14 cellular contexts compared by ENCODE assay signal in genomic region chr2:151032741-151033152, GRCh38.
DNase-seq lines count a peak whose midpoint lies in the region; ATAC-seq and TF ChIP-seq lines count a peak whose summit lies in the region.
"Had no signal": no experiment of that assay in that cellular context is flagged by ENCODE, and none has a peak within 500 bp of the region (broad histone marks: within the 10 kb centered on the region; RNA-seq: fewer than 3 reads in every experiment).

No MANE protein-coding gene starts in this region.

- no peak overlapping the region for H2AFZ ChIP-seq in mesenchymal stem cell (ENCODE audit: low read depth, low read length)

- no peak overlapping the region for H3K4ac ChIP-seq in mesenchymal stem cell (ENCODE audit: low read depth in 1 of 2, low read length in 2 of 2)

- H3K4me3 ChIP-seq in cardiac fibroblast (replicated peaks in 1 of 2; ENCODE audit: low read depth in 2 of 2, low read length in 2 of 2), result no peak overlapping the region
- no peak overlapping the region for H3K4me3 ChIP-seq in mesenchymal stem cell (ENCODE audit: insufficient read depth in 1 of 2, low read depth in 1 of 2, low read length in 2 of 2)
- H3K4me3 ChIP-seq: thoracic aorta had no signal

- ATAC-seq in HG03571 (IDR thresholded peaks at IDR 0.05; ENCODE audit: unreplicated experiment) (no peak), HG02970 (IDR thresholded peaks at IDR 0.05; ENCODE audit: low FRiP score, unreplicated experiment) (no peak)
- ATAC-seq: naive thymus-derived CD4-positive, alpha-beta T cell had no signal

- no peak overlapping the region for H3K14ac ChIP-seq in mesenchymal stem cell (ENCODE audit: low read length in 2 of 2)

- no peak overlapping the region for H4K8ac ChIP-seq in mesenchymal stem cell (ENCODE audit: low read length)

- H4K91ac ChIP-seq in mesenchymal stem cell (ENCODE audit: low read length), result no peak overlapping the region

- H2BK5ac ChIP-seq in mesenchymal stem cell (ENCODE audit: low read depth, low read length, poor library complexity, severe bottlenecking), result no peak overlapping the region

- no peak overlapping the region for H2AK5ac ChIP-seq in mesenchymal stem cell (ENCODE audit: low read length, severe bottlenecking)

- DNase-seq in EL, result peak; percentile 78
- DNase-seq in NCI-H2171 (lab: John Stamatoyannopoulos, UW), result peak; percentile 80
- DNase-seq in cardiac fibroblast (ENCODE audit: low read depth in 2 of 2), result peak; percentile 75 to 80
- DNase-seq in mesenchymal stem cell, result peak; percentile 77
- no peak for DNase-seq in RWPE1 (ENCODE audit: low spot score)
- no peak for DNase-seq in occipital lobe (lab: John Stamatoyannopoulos, UW)
- DNase-seq: activated T-cell treated with anti-CD3 and anti-CD28 coated beads, Interleukin-2, amount 50 U/mL, for 1 hour; anterior cingulate cortex; naive thymus-derived CD4-positive, alpha-beta T cell; NCI-H1092; NCI-H774 had no signal

- no peaks in the 10 kb centered on the region for H3K27me3 ChIP-seq in mesenchymal stem cell (ENCODE audit: control insufficient read depth in 1 of 2, insufficient read depth in 1 of 2, low read length in 2 of 2)

- no peak overlapping the region for H2BK15ac ChIP-seq in mesenchymal stem cell (ENCODE audit: low read depth, poor library complexity, severe bottlenecking)

- CTCF ChIA-PET in RWPE1 (lab: Yijun Ruan, JAX), result interaction anchor here (1.2 kb wide), 1 partner anchor 9 kb away, joined by 4 read pairs; no protein-coding TSS in a partner anchor

- WGBS in mesenchymal stem cell, result 0% methylated on average over 1 of the region's 2 CpGs

- no peaks in the 10 kb centered on the region for H3K9me3 ChIP-seq in mesenchymal stem cell (ENCODE audit: control insufficient read depth, low read length)
- H3K9me3 ChIP-seq: thoracic aorta had no signal

- H3K4me1 ChIP-seq in mesenchymal stem cell (ENCODE audit: control insufficient read depth, insufficient read depth, low read depth, low read length), result no peaks in the 10 kb centered on the region

- H3K18ac ChIP-seq in mesenchymal stem cell (ENCODE audit: low read depth in 1 of 2, low read length in 2 of 2), result no peak overlapping the region

- peak overlapping the region in 1 of 2 experiments; percentile 42 for H2BK12ac ChIP-seq in mesenchymal stem cell (ENCODE audit: low read length in 2 of 2)

- H2BK120ac ChIP-seq in mesenchymal stem cell (ENCODE audit: low read depth, low read length), result no peak overlapping the region

- no peaks in the 10 kb centered on the region for H3K36me3 ChIP-seq in mesenchymal stem cell (ENCODE audit: control insufficient read depth in 1 of 2, insufficient read depth in 2 of 2, low read depth in 1 of 2, low read length in 2 of 2)
- H3K36me3 ChIP-seq: thoracic aorta had no signal

- no peak overlapping the region for H3K9ac ChIP-seq in mesenchymal stem cell (ENCODE audit: low read length)

- TF ChIP-seq CTCF in cardiac fibroblast (IDR thresholded peaks at IDR 0.05; ENCODE audit: low read depth, low read length) (no peak), RWPE1 (conservative IDR thresholded peaks at IDR 0.05; ENCODE audit: low read depth) (no peak)

- no peak overlapping the region for H3K27ac ChIP-seq in mesenchymal stem cell (ENCODE audit: low read length, poor library complexity, severe bottlenecking)
- no peak overlapping the region for H3K27ac ChIP-seq in RWPE1
- H3K27ac ChIP-seq: thoracic aorta had no signal

- H3K23ac ChIP-seq in mesenchymal stem cell (ENCODE audit: low read length in 2 of 2), result no peak overlapping the region

- POLR2A ChIA-PET in RWPE1 (lab: Yijun Ruan, JAX; ENCODE audit: low non-redundant PET), result no interaction called here

- no peak overlapping the region for H3K4me2 ChIP-seq in mesenchymal stem cell (ENCODE audit: low read length, poor library complexity, severe bottlenecking)

- H3K79me1 ChIP-seq in mesenchymal stem cell (replicated peaks; ENCODE audit: low read length, poor library complexity, severe bottlenecking), result no peaks in the 10 kb centered on the region

Comparison
In these comparisons a context has a peak if more than half of its experiments do, and no peak if none do; other contexts are left out.
1. DNase-seq: peak in EL (single experiment), NCI-H2171 (single experiment), cardiac fibroblast (2 of 2) and mesenchymal stem cell (single experiment); none in RWPE1 (single experiment) and occipital lobe (single experiment).